Comparison of ENCODE assay signal across 21 cellular contexts in the genomic region with DNA sequence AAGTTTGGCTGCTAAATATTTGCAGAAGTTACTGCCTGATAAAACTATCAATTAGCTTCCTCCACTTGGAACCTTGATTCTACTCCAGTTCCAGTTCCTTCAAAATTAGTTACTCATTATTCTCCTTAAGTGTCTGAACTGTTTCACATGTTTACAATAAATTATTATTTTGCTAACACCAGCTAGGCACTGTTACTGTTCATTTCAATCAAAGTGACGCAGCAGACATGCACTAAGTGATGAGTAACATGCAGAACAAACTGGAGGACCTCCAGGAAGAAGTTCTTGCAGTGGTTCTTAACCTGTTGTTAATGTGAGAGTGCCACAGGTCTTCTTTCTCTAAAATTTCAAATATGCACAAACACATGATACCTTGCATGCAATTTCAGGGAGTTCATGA.
DNase-seq lines count a peak whose midpoint lies in the region; ATAC-seq, FAIRE-seq and TF ChIP-seq lines count a peak whose summit lies in the region.
"Had no signal": no experiment of that assay in that cellular context is flagged by ENCODE, and none has a peak within 500 bp of the region (broad histone marks: within the 10 kb centered on the region; RNA-seq: fewer than 3 reads in every experiment).

No MANE protein-coding gene starts in this region.

- H3K27ac Mint-ChIP-seq in Calu3 (ENCODE audit: unreplicated experiment), result no peak overlapping the region
- H3K27ac Mint-ChIP-seq: GM23338, T-cell had no signal

- BruUV-seq in Calu3 (replicated peaks; lab: Mats Ljungman, UMichigan), result no TSS peak

- H3K9me1 ChIP-seq in keratinocyte (ENCODE audit: control insufficient read depth, extremely low read depth, insufficient read depth, low read length), result no peaks in the 10 kb centered on the region

- H3K4me3 Mint-ChIP-seq in Calu3 (ENCODE audit: low read depth, unreplicated experiment), result no peak overlapping the region
- H3K4me3 Mint-ChIP-seq: GM23338, T-cell had no signal

- no peak for TF ChIP-seq RAD21 in A549 (conservative IDR thresholded peaks at IDR 0.05 in 1 of 2, IDR thresholded peaks at IDR 0.05 in 1 of 2)

- peak overlapping the region; percentile 8 for H2AFZ ChIP-seq in keratinocyte (ENCODE audit: control insufficient read depth, low read length)
- H2AFZ ChIP-seq: GM23338, PC-9 had no signal

- H3K4me1 ChIP-seq in A549 (peaks cover 44% of the 10 kb centered on the region), keratinocyte (ENCODE audit: control insufficient read depth, extremely low read depth, insufficient read depth, low read length) (peaks cover 33% of the 10 kb centered on the region)

- POLR2A ChIA-PET in A549 (lab: Yijun Ruan, JAX), result no interaction called here

- intact Hi-C loops in Calu3 (cut with micrococcal nuclease; ENCODE audit: unreplicated experiment), result no loop called here

- H3K27me3 ChIP-seq in brain microvascular endothelial cell (replicated peaks) (no peaks in the 10 kb centered on the region), keratinocyte (ENCODE audit: control insufficient read depth, extremely low read depth, insufficient read depth, low read length) (no peaks in the 10 kb centered on the region), WERI-Rb-1 (ENCODE audit: insufficient read depth, low read depth, severe bottlenecking) (no peaks in the 10 kb centered on the region)
- H3K27me3 ChIP-seq: BLaER1 treated with 17β-estradiol and CSF1 and Interleukin-3, amounts not matched to agents 10 nM and 100 nM; MG63 had no signal

- no peak overlapping the region for H3K9ac ChIP-seq in keratinocyte (ENCODE audit: control insufficient read depth, extremely low read depth, insufficient read depth, low read length)
- H3K9ac ChIP-seq: BLaER1 treated with 17β-estradiol and CSF1 and Interleukin-3, amounts not matched to agents 10 nM and 100 nM had no signal

- FAIRE-seq in A549 (lab: Jason Lieb, UNC) (peak; percentile 76), keratinocyte (lab: Jason Lieb, UNC) (peak; percentile 81)
- FAIRE-seq: HepG2 had no signal

- in situ Hi-C loops in brain microvascular endothelial cell (cut with HindIII; ENCODE audit: low pct_ligation_motif_present, low sequenced_read_pairs), result no loop called here

- H3K9me3 Mint-ChIP-seq in Calu3 (ENCODE audit: low read depth, unreplicated experiment), result peaks cover 5% of the 10 kb centered on the region
- H3K9me3 Mint-ChIP-seq: GM23338 had no signal

- DNase-seq in A549 (ENCODE audit: low read depth in 1 of 2, low spot score in 1 of 2) (peak in 1 of 2 experiments; percentile 41), M059J (ENCODE audit: low read depth) (peak; percentile 53), brain microvascular endothelial cell (peak; percentile 19), keratinocyte (ENCODE audit: low read depth, low spot score) (no peak), Calu3 (no peak), WERI-Rb-1 (no peak)
- no peak for DNase-seq in stimulated activated CD4-positive, alpha-beta T cell treated with anti-CD3 and anti-CD28 coated beads, Interleukin-1b, Interleukin-23, amount 100 ng/mL, for 48 hours
- DNase-seq: 8988T, KG1, MG63, NCI-H1092, NCI-H146, NCI-H2081, NCI-H510A, NCI-H82, PC-9, T-cell had no signal

- H3K4me2 ChIP-seq in A549 (peak overlapping the region; percentile 60), keratinocyte (ENCODE audit: control insufficient read depth, extremely low read depth, insufficient read depth, low read depth, low read length) (no peak overlapping the region)
- H3K4me2 ChIP-seq: GM23338, PC-9 had no signal

- CTCF ChIA-PET in A549 (lab: Yijun Ruan, JAX) (no interaction called here), Calu3 (lab: Charles Lee) (no interaction called here)

- H3K27ac ChIP-seq in A549 (peak overlapping the region; percentile 59 to 63), brain microvascular endothelial cell (no peak overlapping the region), keratinocyte (ENCODE audit: control insufficient read depth, insufficient read depth, low read length) (no peak overlapping the region), WERI-Rb-1 (no peak overlapping the region)
- H3K27ac ChIP-seq: BLaER1 treated with 17β-estradiol and CSF1 and Interleukin-3, amounts not matched to agents 10 nM and 100 nM; PC-9 had no signal

- no peaks in the 10 kb centered on the region for H3K36me3 Mint-ChIP-seq in Calu3 (ENCODE audit: insufficient read depth, unreplicated experiment)
- H3K36me3 Mint-ChIP-seq: T-cell had no signal

- 15% methylated on average over 1 of the region's 1 CpG for WGBS in A549 (ENCODE audit: missing lambda C conversion rate)

- H3K9me3 ChIP-seq in A549 (no peaks in the 10 kb centered on the region), keratinocyte (ENCODE audit: control insufficient read depth, low read depth, low read length) (no peaks in the 10 kb centered on the region), WERI-Rb-1 (ENCODE audit: severe bottlenecking) (no peaks in the 10 kb centered on the region)
- H3K9me3 ChIP-seq: MG63 had no signal

- peak in 1 of 2 experiments; percentile 54; a peak in 2 of 5 replicates for TF ChIP-seq EP300 in A549 (IDR thresholded peaks at IDR 0.05)

- TF ChIP-seq CTCF in A549 (IDR thresholded peaks at IDR 0.05), result no peak
- TF ChIP-seq CTCF in brain microvascular endothelial cell (IDR thresholded peaks at IDR 0.05; ENCODE audit: low read depth, low read length, missing control alignments), result no peak
- no peak for TF ChIP-seq CTCF in keratinocyte (optimal IDR thresholded peaks at IDR 0.05 in 1 of 3, IDR thresholded peaks at IDR 0.05 in 1 of 3, conservative IDR thresholded peaks at IDR 0.05 in 1 of 3; ENCODE audit: extremely low read depth in 1 of 3, insufficient read depth in 2 of 3, low read length in 3 of 3)
- no peak for TF ChIP-seq CTCF in Calu3 (IDR thresholded peaks at IDR 0.05; ENCODE audit: unreplicated experiment)
- no peak for TF ChIP-seq CTCF in WERI-Rb-1 (IDR thresholded peaks at IDR 0.05; ENCODE audit: low read depth, low read length)

- H3K27me3 Mint-ChIP-seq in Calu3 (ENCODE audit: unreplicated experiment), result no peaks in the 10 kb centered on the region
- H3K27me3 Mint-ChIP-seq: T-cell had no signal

- dilution Hi-C loops in keratinocyte (cut with MboI; ENCODE audit: extremely low pct_ligation_motif_present, low sequenced_read_pairs), result no loop called here

- H3K4me1 Mint-ChIP-seq in Calu3 (ENCODE audit: low read depth, unreplicated experiment), result peaks cover 16% of the 10 kb centered on the region
- H3K4me1 Mint-ChIP-seq: GM23338, T-cell had no signal

- no peaks in the 10 kb centered on the region for H4K20me1 ChIP-seq in keratinocyte (ENCODE audit: control insufficient read depth, extremely low read depth, insufficient read depth, low read length)
- H4K20me1 ChIP-seq: BLaER1 treated with 17β-estradiol and CSF1 and Interleukin-3, amounts not matched to agents 10 nM and 100 nM had no signal

- ATAC-seq in A549 (peak in 1 of 2 experiments; percentile 68; a peak in 2 of 6 replicates), GM21423 (IDR thresholded peaks at IDR 0.05; ENCODE audit: unreplicated experiment) (no peak)
- ATAC-seq: GM23338, HepG2, T-cell had no signal

- no peaks in the 10 kb centered on the region for H3K79me2 ChIP-seq in keratinocyte (ENCODE audit: control insufficient read depth, insufficient read depth, low read length)

- H3K4me3 ChIP-seq in A549, result no peak overlapping the region
- no peak overlapping the region for H3K4me3 ChIP-seq in brain microvascular endothelial cell (ENCODE audit: low read depth, low read length)
- no peak overlapping the region for H3K4me3 ChIP-seq in keratinocyte (ENCODE audit: control insufficient read depth in 2 of 3, extremely low read depth in 1 of 3, insufficient read depth in 2 of 3, low read depth in 1 of 3, low read length in 3 of 3)
- H3K4me3 ChIP-seq in WERI-Rb-1 (ENCODE audit: low read depth, low read length), result no peak overlapping the region
- H3K4me3 ChIP-seq: BLaER1 treated with 17β-estradiol and CSF1 and Interleukin-3, amounts not matched to agents 10 nM and 100 nM; GM23338; MG63; PC-9 had no signal

- TF ChIP-seq POLR2A in A549 (IDR thresholded peaks at IDR 0.05; ENCODE audit: low read length), result no peak

- H3K36me3 ChIP-seq in brain microvascular endothelial cell (replicated peaks) (no peaks in the 10 kb centered on the region), keratinocyte (ENCODE audit: control insufficient read depth in 2 of 2, extremely low read depth in 1 of 2, insufficient read depth in 2 of 2, low read length in 2 of 2) (no peaks in the 10 kb centered on the region), WERI-Rb-1 (no peaks in the 10 kb centered on the region)
- H3K36me3 ChIP-seq: BLaER1 treated with 17β-estradiol and CSF1 and Interleukin-3, amounts not matched to agents 10 nM and 100 nM; MG63 had no signal

TF ChIP-seq in A549, 52 proteins besides CTCF, POLR2A, EP300 and RAD21:
- TF ChIP-seq, protein P1, sequence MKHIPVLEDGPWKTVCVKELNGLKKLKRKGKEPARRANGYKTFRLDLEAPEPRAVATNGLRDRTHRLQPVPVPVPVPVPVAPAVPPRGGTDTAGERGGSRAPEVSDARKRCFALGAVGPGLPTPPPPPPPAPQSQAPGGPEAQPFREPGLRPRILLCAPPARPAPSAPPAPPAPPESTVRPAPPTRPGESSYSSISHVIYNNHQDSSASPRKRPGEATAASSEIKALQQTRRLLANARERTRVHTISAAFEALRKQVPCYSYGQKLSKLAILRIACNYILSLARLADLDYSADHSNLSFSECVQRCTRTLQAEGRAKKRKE (CRISPR knock-in tag; IDR thresholded peaks at IDR 0.05; ENCODE audit: low read depth), result no peak
- TF ChIP-seq EHF (CRISPR knock-in tag; IDR thresholded peaks at IDR 0.05) (no peak), GATA3 (IDR thresholded peaks at IDR 0.05; ENCODE audit: borderline replicate concordance) (peak; percentile 44; the same call in 1 of the 2 replicates), KDM5A (IDR thresholded peaks at IDR 0.05) (no peak), KDM1A (IDR thresholded peaks at IDR 0.05; ENCODE audit: low read depth) (no peak), FOSL2 (IDR thresholded peaks at IDR 0.05) (no peak), FOSL2 (CRISPR knock-in tag; IDR thresholded peaks at IDR 0.05) (peak; percentile 37; the same call in 1 of the 2 replicates), MAZ (IDR thresholded peaks at IDR 0.05; ENCODE audit: borderline replicate concordance, low read depth, low read length) (no peak), JUNB (IDR thresholded peaks at IDR 0.05) (peak; percentile 45; the same call in 1 of the 2 replicates)

Comparison
In these comparisons a context has a peak if more than half of its experiments do, and no peak if none do; other contexts are left out.
1. DNase-seq: peak in M059J (single experiment) and brain microvascular endothelial cell (single experiment); none in keratinocyte (single experiment), stimulated activated CD4-positive, alpha-beta T cell treated with anti-CD3 and anti-CD28 coated beads, Interleukin-1b, Interleukin-23, amount 100 ng/mL, for 48 hours (single experiment), Calu3 (single experiment) and WERI-Rb-1 (single experiment).
2. H3K27ac ChIP-seq: peak in A549 (2 of 2); none in brain microvascular endothelial cell (single experiment), keratinocyte (single experiment) and WERI-Rb-1 (single experiment).